In the genomic region with DNA sequence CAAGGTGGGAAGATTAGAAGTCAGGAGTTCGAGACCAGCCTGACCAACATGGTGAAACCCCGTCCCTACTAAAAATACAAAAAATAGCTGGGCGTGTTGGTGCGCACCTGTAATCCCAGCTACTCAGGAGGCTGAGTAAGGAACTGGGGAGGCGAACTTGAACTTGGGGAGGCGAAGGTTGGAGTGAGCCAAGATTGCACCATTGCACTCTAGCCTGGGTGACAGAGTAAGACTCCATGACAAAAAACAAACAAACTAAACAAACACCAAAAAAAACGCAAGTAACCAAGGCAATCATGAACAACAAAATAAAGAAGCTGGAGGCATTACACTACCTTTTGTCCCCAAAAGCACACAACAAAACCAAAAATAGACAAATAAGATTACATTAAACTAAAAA, we compare ENCODE assay signal across 8 cellular contexts.
"Had no signal": no experiment of that assay in that cellular context is flagged by ENCODE, and none has a peak within 500 bp of the region (broad histone marks: within the 10 kb centered on the region; RNA-seq: fewer than 3 reads in every experiment).

No MANE protein-coding gene starts in this region.

- DNase-seq: GDM1, GF-D8 had no signal

- FAIRE-seq: G401.6, GM12878, GM12891, GM12892, GM18507, GM19239 had no signal

- H3K4me3 ChIP-seq: GM12878 had no signal

- ATAC-seq: GM12878 had no signal
